In genomic region chr5:148381906-148382305, GRCh38 we compare ENCODE assay signal across 2 cellular contexts.
TF ChIP-seq lines count a peak whose summit lies in the region.

No MANE protein-coding gene starts in this region.

TF ChIP-seq in SK-N-SH, 30 proteins besides CTCF, POLR2A, EP300 and RAD21 (continued from another document):
- TF ChIP-seq IRF3 (IDR thresholded peaks at IDR 0.05; ENCODE audit: low read depth, low read length) (no peak), TCF12 (IDR thresholded peaks at IDR 0.05) (no peak), RXRA (IDR thresholded peaks at IDR 0.05; ENCODE audit: borderline replicate concordance, low read depth) (no peak), NRF1 (IDR thresholded peaks at IDR 0.05; ENCODE audit: low read depth, low read length) (no peak), MEF2A (IDR thresholded peaks at IDR 0.05; ENCODE audit: borderline replicate concordance, low read depth) (no peak), SIN3A (IDR thresholded peaks at IDR 0.05; ENCODE audit: borderline replicate concordance, low read depth, low read length) (no peak)
TF ChIP-seq in SK-N-SH: peak in this region for 0.

TF ChIP-seq in SK-N-SH treated with all-trans-retinoic acid at 6 μM for 48 hours, 23 proteins besides CTCF, POLR2A, EP300 and RAD21 (continued from another document):
- no peak for TF ChIP-seq PATZ1 (CRISPR knock-in tag; IDR thresholded peaks at IDR 0.05; ENCODE audit: borderline replicate concordance)
- TF ChIP-seq POU6F1 (CRISPR knock-in tag; IDR thresholded peaks at IDR 0.05; ENCODE audit: borderline replicate concordance, low read depth): no peak
- TF ChIP-seq ZFP3 (CRISPR knock-in tag; IDR thresholded peaks at IDR 0.05): no peak
- no peak for TF ChIP-seq CSRNP3 (CRISPR knock-in tag; IDR thresholded peaks at IDR 0.05)
